ENCODE assay signal across 23 cellular contexts in the genomic region with DNA sequence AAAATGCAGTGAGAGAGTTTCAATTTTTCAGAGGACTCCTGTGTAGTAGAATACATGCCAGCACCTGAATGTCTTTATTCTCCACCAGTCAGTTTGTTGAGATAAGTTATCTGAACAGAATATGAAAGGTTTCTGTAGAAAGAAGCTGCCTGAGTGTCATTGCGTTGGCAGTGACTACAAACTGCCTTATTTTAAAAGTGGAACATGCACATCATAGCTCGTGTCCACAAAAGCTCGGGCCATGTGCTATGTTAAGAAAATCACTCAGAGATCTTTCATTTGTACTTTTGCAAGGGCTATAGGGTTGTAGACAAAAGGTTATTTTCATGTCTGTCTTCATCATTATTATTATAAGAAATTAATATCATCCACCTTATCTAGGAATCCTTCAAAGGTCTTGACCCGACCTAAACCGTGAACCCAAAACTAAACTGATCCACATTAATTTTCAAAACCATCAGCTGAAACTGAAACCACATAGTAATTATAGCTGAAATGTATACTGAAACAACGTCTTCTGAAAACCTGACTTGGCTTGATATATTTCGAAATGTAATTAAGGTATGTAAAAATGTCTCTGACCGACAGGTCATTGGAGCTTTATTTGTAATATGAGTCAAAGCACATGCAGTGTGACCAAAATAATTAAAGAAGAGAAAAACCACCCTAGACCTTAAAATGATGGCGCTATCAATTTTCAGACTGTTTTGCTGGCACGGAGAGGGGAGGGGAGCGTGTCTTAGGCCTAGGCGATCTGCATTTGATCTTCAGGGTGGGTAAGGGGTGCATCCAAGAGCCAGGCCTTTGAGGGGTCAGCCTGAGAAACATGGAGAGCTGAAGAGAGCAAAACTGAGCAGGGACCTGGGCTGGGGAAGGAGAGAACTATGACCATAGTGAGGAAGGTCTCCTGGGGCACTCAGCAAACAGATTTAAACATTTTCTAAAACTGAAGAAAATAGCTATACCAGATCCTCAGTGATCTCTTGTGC.
DNase-seq lines count a peak whose midpoint lies in the region; ATAC-seq and TF ChIP-seq lines count a peak whose summit lies in the region.
"Had no signal": no experiment of that assay in that cellular context is flagged by ENCODE, and none has a peak within 500 bp of the region (broad histone marks: within the 10 kb centered on the region; RNA-seq: fewer than 3 reads in every experiment).

No MANE protein-coding gene starts in this region.

- TF ChIP-seq CTCF in MM.1S (IDR thresholded peaks at IDR 0.05; ENCODE audit: low read length), result no peak
- no peak for TF ChIP-seq CTCF in psoas muscle (IDR thresholded peaks at IDR 0.05)
- no peak for TF ChIP-seq CTCF in CD14-positive monocyte (IDR thresholded peaks at IDR 0.05)

- ATAC-seq in GM18867 (IDR thresholded peaks at IDR 0.05; ENCODE audit: unreplicated experiment) (peak; percentile 75), psoas muscle (no peak)
- ATAC-seq: A549, HCT116 had no signal

- intact Hi-C loops in psoas muscle (cut with DNase I) (no loop called here), CD14-positive monocyte (cut with micrococcal nuclease) (no loop called here)

- no peaks in the 10 kb centered on the region for H3K79me2 ChIP-seq in MM.1S (ENCODE audit: low read length)

- no peaks in the 10 kb centered on the region for H4K20me1 ChIP-seq in MM.1S (ENCODE audit: insufficient read depth, low read length)
- H4K20me1 ChIP-seq: BLaER1 treated with 17β-estradiol and CSF1 and Interleukin-3, amounts not matched to agents 10 nM and 100 nM had no signal

- WGBS in psoas muscle, 3 donors, result 81 to 85% (median 83%) methylated on average over 12 of the region's 12 CpGs

- H3K4me3 Mint-ChIP-seq in CD14-positive monocyte, result no peak overlapping the region
- H3K4me3 Mint-ChIP-seq: CD4-positive, alpha-beta memory T cell had no signal

- H2AFZ ChIP-seq in MM.1S (ENCODE audit: low read length), result 0 out of 2 replicates have a peak overlapping the region, but pooled peaks have one; percentile 10

- no peaks in the 10 kb centered on the region for H3K9me2 ChIP-seq in MM.1S (replicated peaks; ENCODE audit: insufficient read depth, low read length)

- peak overlapping the region; percentile 73 for H3K4me2 ChIP-seq in MM.1S (ENCODE audit: low read depth, low read length)
- H3K4me2 ChIP-seq: A549; BLaER1 treated with 17β-estradiol and CSF1 and Interleukin-3, amounts not matched to agents 10 nM and 100 nM had no signal

- peaks cover 9% of the 10 kb centered on the region; the same call in 1 of the 2 replicates for H3F3A ChIP-seq in MM.1S (ENCODE audit: insufficient read depth, low read length)

- H3K4me1 ChIP-seq in MM.1S (ENCODE audit: low read length), result peaks cover 15% of the 10 kb centered on the region
- H3K4me1 ChIP-seq in psoas muscle, result no peaks in the 10 kb centered on the region
- H3K4me1 ChIP-seq: A549; BE2C; BLaER1 treated with 17β-estradiol and CSF1 and Interleukin-3, amounts not matched to agents 10 nM and 100 nM had no signal

- H3K27me3 ChIP-seq in MM.1S (replicated peaks; ENCODE audit: insufficient read depth, low read length) (no peaks in the 10 kb centered on the region), psoas muscle (ENCODE audit: insufficient read depth in 3 of 3, low read length in 2 of 3) (no peaks in the 10 kb centered on the region)
- H3K27me3 ChIP-seq: BE2C; BLaER1 treated with 17β-estradiol and CSF1 and Interleukin-3, amounts not matched to agents 10 nM and 100 nM had no signal

- H3K4me3 ChIP-seq in MM.1S (ENCODE audit: low read length) (peak overlapping the region; percentile 20; the same call in 1 of the 2 replicates), psoas muscle (no peak overlapping the region)
- H3K4me3 ChIP-seq: A549; BLaER1 treated with 17β-estradiol and CSF1 and Interleukin-3, amounts not matched to agents 10 nM and 100 nM had no signal

- peak overlapping the region; percentile 85 for H3K27ac ChIP-seq in MM.1S (ENCODE audit: low read length)
- H3K27ac ChIP-seq in psoas muscle, result no peak overlapping the region
- H3K27ac ChIP-seq: A549; BLaER1 treated with 17β-estradiol and CSF1 and Interleukin-3, amounts not matched to agents 10 nM and 100 nM had no signal

- no peaks in the 10 kb centered on the region for H3K36me3 Mint-ChIP-seq in CD14-positive monocyte
- H3K36me3 Mint-ChIP-seq: CD4-positive, alpha-beta memory T cell had no signal

- H3K36me3 ChIP-seq in MM.1S (replicated peaks; ENCODE audit: insufficient read depth, low read length) (no peaks in the 10 kb centered on the region), psoas muscle (ENCODE audit: insufficient read depth in 1 of 2, low read depth in 1 of 2) (no peaks in the 10 kb centered on the region)
- H3K36me3 ChIP-seq: BE2C; BLaER1 treated with 17β-estradiol and CSF1 and Interleukin-3, amounts not matched to agents 10 nM and 100 nM had no signal

- no peak overlapping the region for H3K27ac Mint-ChIP-seq in CD14-positive monocyte
- H3K27ac Mint-ChIP-seq: CD4-positive, alpha-beta memory T cell had no signal

- peaks cover 0 to 15% (median 5%) of the 10 kb centered on the region in 7 donors for H3K9me3 Mint-ChIP-seq in CD14-positive monocyte

- DNase-seq in MM.1S (peak; percentile 85), RPMI8226 (peak; percentile 14), left kidney (ENCODE audit: low read depth, low spot score) (peak; percentile 61), psoas muscle (no peak), hepatic stellate cell (ENCODE audit: low spot score) (no peak), CD14-positive monocyte (ENCODE audit: low spot score) (no peak)
- DNase-seq in activated CD4-positive, alpha-beta T cell treated with anti-CD3 and anti-CD28 coated beads for 1 hour, result no peak
- DNase-seq: 8988T; ACHN; AML-193; BE2C; Calu3; CD4-positive, alpha-beta memory T cell; COR-L47; DMS53; DMS79 treated with DMSO at 0.1 percent for 48 hours; GF-D8; GOT3; H7 had no signal

- H3K27me3 Mint-ChIP-seq in CD14-positive monocyte (ENCODE audit: low read depth in 3 of 3), result no peaks in the 10 kb centered on the region
- H3K27me3 Mint-ChIP-seq: CD4-positive, alpha-beta memory T cell had no signal

- no peaks in the 10 kb centered on the region for H3K9me3 ChIP-seq in MM.1S (replicated peaks; ENCODE audit: insufficient read depth, low read length)
- H3K9me3 ChIP-seq in psoas muscle, result no peaks in the 10 kb centered on the region
- H3K9me3 ChIP-seq: A549, BE2C had no signal

- H3K4me1 Mint-ChIP-seq in CD14-positive monocyte, result no peaks in the 10 kb centered on the region
- H3K4me1 Mint-ChIP-seq: CD4-positive, alpha-beta memory T cell had no signal

- peak overlapping the region; percentile 53 for H3K9ac ChIP-seq in MM.1S (ENCODE audit: low read length)
- H3K9ac ChIP-seq: BLaER1 treated with 17β-estradiol and CSF1 and Interleukin-3, amounts not matched to agents 10 nM and 100 nM had no signal

Comparison
In these comparisons a context has a peak if more than half of its experiments do, and no peak if none do; other contexts are left out.
1. DNase-seq: peak in MM.1S (single experiment), RPMI8226 (single experiment) and left kidney (single experiment); none in psoas muscle (0 of 2), activated CD4-positive, alpha-beta T cell treated with anti-CD3 and anti-CD28 coated beads for 1 hour (single experiment), hepatic stellate cell (single experiment) and CD14-positive monocyte (single experiment).